ENCODE assay signal across 1 cellular context in the genomic region with DNA sequence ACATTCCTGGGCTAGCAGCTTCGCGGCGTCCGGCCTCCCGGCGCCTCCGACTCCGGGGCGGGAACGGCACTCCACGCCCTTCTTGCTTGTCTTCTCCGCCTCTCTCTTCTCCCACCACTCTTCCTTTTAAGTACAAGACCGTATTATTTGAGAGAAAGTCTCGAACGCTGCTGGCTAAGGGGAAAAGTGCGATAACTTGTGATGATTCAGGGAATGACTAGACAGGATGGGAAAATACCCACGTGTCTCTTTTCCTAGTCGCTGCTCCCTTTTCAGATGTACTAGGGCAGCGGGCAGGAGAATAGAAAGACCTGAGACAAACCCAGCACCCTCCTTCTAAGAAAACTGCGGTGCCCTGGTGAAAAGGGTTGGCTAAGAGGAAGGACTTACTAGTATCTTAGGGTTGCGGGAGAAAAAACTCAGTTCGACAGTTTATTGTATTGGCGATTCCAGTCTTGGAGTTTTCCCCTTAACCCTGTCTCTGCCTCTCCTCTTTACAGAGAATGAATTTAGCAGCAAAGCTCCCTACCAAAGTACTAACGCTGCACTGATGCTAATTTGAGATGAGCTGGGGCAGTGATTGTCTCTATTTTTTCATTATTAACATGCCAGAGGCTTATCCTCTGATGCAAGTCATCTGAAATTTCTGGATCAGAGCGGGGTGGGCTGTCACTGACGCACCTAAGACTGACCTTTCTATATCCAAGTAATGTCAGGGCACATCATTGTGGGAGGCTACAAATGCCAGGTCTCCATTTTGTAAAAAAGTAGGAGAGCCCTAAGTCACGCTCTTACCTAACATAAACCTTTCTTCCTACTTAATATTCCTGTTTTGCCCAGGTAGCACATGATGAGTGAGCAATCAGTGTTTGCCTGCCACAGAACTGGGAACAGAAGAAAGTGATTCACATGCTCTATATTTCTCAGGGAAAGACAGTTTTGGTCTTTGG.
A peak's percentile ranks its signal among the peaks of the same experiment; 100 is the strongest.
TF ChIP-seq lines count a peak whose summit lies in the region.

No MANE protein-coding gene starts in this region.

TF ChIP-seq in HepG2, 621 proteins besides CTCF, POLR2A, EP300 and RAD21 (continued from another document):
- TF ChIP-seq, protein P1, sequence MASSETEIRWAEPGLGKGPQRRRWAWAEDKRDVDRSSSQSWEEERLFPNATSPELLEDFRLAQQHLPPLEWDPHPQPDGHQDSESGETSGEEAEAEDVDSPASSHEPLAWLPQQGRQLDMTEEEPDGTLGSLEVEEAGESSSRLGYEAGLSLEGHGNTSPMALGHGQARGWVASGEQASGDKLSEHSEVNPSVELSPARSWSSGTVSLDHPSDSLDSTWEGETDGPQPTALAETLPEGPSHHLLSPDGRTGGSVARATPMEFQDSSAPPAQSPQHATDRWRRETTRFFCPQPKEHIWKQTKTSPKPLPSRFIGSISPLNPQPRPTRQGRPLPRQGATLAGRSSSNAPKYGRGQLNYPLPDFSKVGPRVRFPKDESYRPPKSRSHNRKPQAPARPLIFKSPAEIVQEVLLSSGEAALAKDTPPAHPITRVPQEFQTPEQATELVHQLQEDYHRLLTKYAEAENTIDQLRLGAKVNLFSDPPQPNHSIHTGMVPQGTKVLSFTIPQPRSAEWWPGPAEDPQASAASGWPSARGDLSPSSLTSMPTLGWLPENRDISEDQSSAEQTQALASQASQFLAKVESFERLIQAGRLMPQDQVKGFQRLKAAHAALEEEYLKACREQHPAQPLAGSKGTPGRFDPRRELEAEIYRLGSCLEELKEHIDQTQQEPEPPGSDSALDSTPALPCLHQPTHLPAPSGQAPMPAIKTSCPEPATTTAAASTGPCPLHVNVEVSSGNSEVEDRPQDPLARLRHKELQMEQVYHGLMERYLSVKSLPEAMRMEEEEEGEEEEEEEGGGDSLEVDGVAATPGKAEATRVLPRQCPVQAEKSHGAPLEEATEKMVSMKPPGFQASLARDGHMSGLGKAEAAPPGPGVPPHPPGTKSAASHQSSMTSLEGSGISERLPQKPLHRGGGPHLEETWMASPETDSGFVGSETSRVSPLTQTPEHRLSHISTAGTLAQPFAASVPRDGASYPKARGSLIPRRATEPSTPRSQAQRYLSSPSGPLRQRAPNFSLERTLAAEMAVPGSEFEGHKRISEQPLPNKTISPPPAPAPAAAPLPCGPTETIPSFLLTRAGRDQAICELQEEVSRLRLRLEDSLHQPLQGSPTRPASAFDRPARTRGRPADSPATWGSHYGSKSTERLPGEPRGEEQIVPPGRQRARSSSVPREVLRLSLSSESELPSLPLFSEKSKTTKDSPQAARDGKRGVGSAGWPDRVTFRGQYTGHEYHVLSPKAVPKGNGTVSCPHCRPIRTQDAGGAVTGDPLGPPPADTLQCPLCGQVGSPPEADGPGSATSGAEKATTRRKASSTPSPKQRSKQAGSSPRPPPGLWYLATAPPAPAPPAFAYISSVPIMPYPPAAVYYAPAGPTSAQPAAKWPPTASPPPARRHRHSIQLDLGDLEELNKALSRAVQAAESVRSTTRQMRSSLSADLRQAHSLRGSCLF (CRISPR knock-in tag; IDR thresholded peaks at IDR 0.05; ENCODE audit: borderline replicate concordance): no peak
- TF ChIP-seq ZNF383 (CRISPR knock-in tag; IDR thresholded peaks at IDR 0.05; ENCODE audit: borderline replicate concordance): no peak
- TF ChIP-seq ZNF598 (CRISPR knock-in tag; IDR thresholded peaks at IDR 0.05; ENCODE audit: borderline replicate concordance): no peak
- TF ChIP-seq GLI4 (CRISPR knock-in tag; IDR thresholded peaks at IDR 0.05; ENCODE audit: borderline replicate concordance): no peak
- no peak for TF ChIP-seq ZNF703 (CRISPR knock-in tag; IDR thresholded peaks at IDR 0.05; ENCODE audit: borderline replicate concordance)
- TF ChIP-seq PCBP2 (optimal IDR thresholded peaks at IDR 0.05; ENCODE audit: low read depth, low read length, poor library complexity, severe bottlenecking): no peak
- TF ChIP-seq ZNF777 (CRISPR knock-in tag; IDR thresholded peaks at IDR 0.05): peak; percentile 10
- TF ChIP-seq MAFF (IDR thresholded peaks at IDR 0.05; ENCODE audit: low read depth, low read length): peak; percentile 28; the same call in 1 of the 2 replicates
